In genomic region chr5:376951-377325, GRCh38 we compare ENCODE assay signal across 1 cellular context.
TF ChIP-seq lines count a peak whose summit lies in the region.

No MANE protein-coding gene starts in this region.

TF ChIP-seq in GM12878, 131 proteins besides CTCF, POLR2A, EP300 and RAD21 (continued from another document):
- TF ChIP-seq BRCA1 (IDR thresholded peaks at IDR 0.05; ENCODE audit: low read depth, low read length) (no peak), PAX8 (IDR thresholded peaks at IDR 0.05) (no peak), NRF1 (conservative IDR thresholded peaks at IDR 0.05; ENCODE audit: low read depth, low read length) (no peak)
TF ChIP-seq in GM12878: peak in this region for 0.
